ENCODE assay signal across 23 cellular contexts in the genomic region with DNA sequence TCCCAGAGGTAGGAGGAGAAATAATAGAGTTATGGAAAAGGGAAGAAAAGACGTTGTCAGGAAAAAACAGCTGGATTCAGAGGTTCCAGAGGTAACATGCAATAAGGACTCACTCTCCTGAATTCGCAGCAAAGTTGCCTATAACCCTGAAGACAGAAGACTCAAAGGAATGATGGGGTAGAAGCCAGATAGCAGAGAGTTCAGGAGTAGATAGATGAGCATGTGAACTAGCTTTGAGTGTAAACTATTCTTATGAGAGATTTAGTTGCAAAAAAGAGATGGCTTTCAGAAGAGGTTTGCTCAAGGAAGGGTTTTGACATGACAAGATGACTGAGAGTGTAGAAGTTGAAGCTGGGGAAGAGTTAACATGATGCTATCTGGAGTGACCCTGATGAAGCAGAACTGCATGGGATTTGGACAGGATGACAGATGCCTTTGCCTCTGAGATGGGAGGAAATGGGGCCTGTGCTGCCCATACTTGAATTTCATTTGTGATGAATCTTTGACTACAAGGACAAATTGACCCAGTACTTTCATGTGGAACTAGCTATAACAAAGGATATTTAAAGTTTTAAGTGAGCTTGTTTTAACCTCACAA.
"Had no signal": no experiment of that assay in that cellular context is flagged by ENCODE, and none has a peak within 500 bp of the region (broad histone marks: within the 10 kb centered on the region; RNA-seq: fewer than 3 reads in every experiment).

No MANE protein-coding gene starts in this region.

- H3K27me3 Mint-ChIP-seq: activated CD4-positive, alpha-beta memory T cell treated with anti-CD3 and anti-CD28 coated beads, Interleukin-2, amount 10 ng/mL, durations not matched to agents 7 days and 5 days had no signal

- H3K27me3 ChIP-seq: body of pancreas, colonic mucosa, heart right ventricle, neutrophil, right atrium auricular region, tibial nerve had no signal

- H3K27ac ChIP-seq: body of pancreas, colonic mucosa, neutrophil, tibial nerve had no signal

- H3K4me3 ChIP-seq: body of pancreas, colonic mucosa, heart right ventricle, right atrium auricular region, tibial nerve had no signal

- H3K4me1 ChIP-seq: body of pancreas, colonic mucosa, right atrium auricular region, tibial nerve had no signal

- H3K36me3 ChIP-seq: colonic mucosa, heart right ventricle, neutrophil, right atrium auricular region, tibial nerve had no signal

- H3K36me3 Mint-ChIP-seq: activated naive CD4-positive, alpha-beta T cell treated with anti-CD3 and anti-CD28 coated beads, Interleukin-2, amount 50 U/mL, for 72 hours had no signal

- H3K4me3 Mint-ChIP-seq: activated CD4-positive, alpha-beta memory T cell treated with anti-CD3 and anti-CD28 coated beads, Interleukin-2, amount 10 ng/mL, durations not matched to agents 7 days and 5 days; activated T-cell treated with anti-CD3 and anti-CD28 coated beads, Interleukin-2, amount 50 U/mL, for 72 hours; naive thymus-derived CD8-positive, alpha-beta T cell had no signal

- DNase-seq: activated CD4-positive, alpha-beta memory T cell treated with anti-CD3 and anti-CD28 coated beads, Interleukin-2, amount 10 ng/mL, durations not matched to agents 7 days and 5 days; activated CD4-positive, alpha-beta T cell treated with anti-CD3 and anti-CD28 coated beads for 4 hours; activated gamma-delta T cell; activated T-cell treated with anti-CD3 and anti-CD28 coated beads, Interleukin-2, amount 50 U/mL, for 72 hours; amniotic stem cell; body of pancreas; caudate nucleus; colonic mucosa; foreskin melanocyte; heart right ventricle; left colon; naive thymus-derived CD8-positive, alpha-beta T cell; posterior cingulate gyrus; stimulated activated CD4-positive, alpha-beta T cell treated with anti-CD3 and anti-CD28 coated beads, Interleukin-15, amount 100 ng/mL, for 24 hours; stimulated activated CD4-positive, alpha-beta T cell treated with anti-CD3 and anti-CD28 coated beads, Interleukin-4, amount 100 ng/mL, for 1 hour; stimulated activated naive CD4-positive, alpha-beta T cell treated with Interleukin-2 at 50 U/mL for 16 hours; substantia nigra; T-helper 1 cell; T1000 had no signal

- ATAC-seq: activated naive CD4-positive, alpha-beta T cell treated with anti-CD3 and anti-CD28 coated beads, Interleukin-2, amount 50 U/mL, for 72 hours; activated T-cell treated with anti-CD3 and anti-CD28 coated beads, Interleukin-2, amount 50 U/mL, for 72 hours; body of pancreas; left colon; naive thymus-derived CD8-positive, alpha-beta T cell had no signal

- H3K4me1 Mint-ChIP-seq: activated CD4-positive, alpha-beta memory T cell treated with anti-CD3 and anti-CD28 coated beads, Interleukin-2, amount 10 ng/mL, durations not matched to agents 7 days and 5 days had no signal

- H3K27ac Mint-ChIP-seq: activated CD4-positive, alpha-beta memory T cell treated with anti-CD3 and anti-CD28 coated beads, Interleukin-2, amount 10 ng/mL, durations not matched to agents 7 days and 5 days; activated naive CD4-positive, alpha-beta T cell treated with anti-CD3 and anti-CD28 coated beads, Interleukin-2, amount 50 U/mL, for 72 hours; activated T-cell treated with anti-CD3 and anti-CD28 coated beads, Interleukin-2, amount 50 U/mL, for 72 hours; naive thymus-derived CD8-positive, alpha-beta T cell had no signal

- H3K9me3 ChIP-seq: body of pancreas, colonic mucosa, neutrophil, tibial nerve had no signal

- H3K9me3 Mint-ChIP-seq: activated CD4-positive, alpha-beta memory T cell treated with anti-CD3 and anti-CD28 coated beads, Interleukin-2, amount 10 ng/mL, durations not matched to agents 7 days and 5 days had no signal
